ENCODE assay signal across 8 cellular contexts in genomic region chrX:119467842-119468185, GRCh38. TPM values are rescaled to one million over a fixed set of nuclear protein-coding genes. Genes with fewer than 3 reads are reported as not detected.
DNase-seq lines count a peak whose midpoint lies in the region; ATAC-seq and TF ChIP-seq lines count a peak whose summit lies in the region.

No MANE protein-coding gene starts in this region.

- peak overlapping the region in 2 of 3 experiments; percentile 81 to 91 for H3K27ac Mint-ChIP-seq in nephron

- H3K4me1 ChIP-seq in BLaER1 = peaks cover 8% of the 10 kb centered on the region
- peaks cover 10% of the 10 kb centered on the region for H3K4me1 ChIP-seq in Karpas-422 (ENCODE audit: low read length)

- H3K36me3 ChIP-seq in BLaER1 = peaks cover 23% of the 10 kb centered on the region
- peaks cover 17% of the 10 kb centered on the region; the same call in 1 of the 2 replicates for H3K36me3 ChIP-seq in Karpas-422 (ENCODE audit: insufficient read depth, low read length)

- ATAC-seq in GM18498 (IDR thresholded peaks at IDR 0.05; ENCODE audit: unreplicated experiment) = no peak

- DNase-seq in Karpas-422 = no peak
- DNase-seq in coronary artery (ENCODE audit: low spot score) = no peak
- DNase-seq in activated CD4-positive, CD25-positive, alpha-beta regulatory T cell (lab: John Stamatoyannopoulos, UW) = no peak
- DNase-seq in posterior cingulate gyrus = no peak
- DNase-seq in AG20443 (ENCODE audit: low spot score) = no peak

- H4K20me1 ChIP-seq in BLaER1 = peaks cover 20% of the 10 kb centered on the region
- peaks cover 11% of the 10 kb centered on the region for H4K20me1 ChIP-seq in Karpas-422 (ENCODE audit: insufficient read depth, low read depth, low read length)

- 0 out of 2 replicates have a peak, but pooled peaks cover 3% of the 10 kb centered on the region for H3K79me2 ChIP-seq in Karpas-422 (ENCODE audit: low read length)

- H2AFZ ChIP-seq in Karpas-422 (ENCODE audit: low read length) = 0 out of 2 replicates have a peak overlapping the region, but pooled peaks have one; percentile 42

- peaks cover 18% of the 10 kb centered on the region for H3K36me3 Mint-ChIP-seq in nephron (ENCODE audit: low read depth)

- intact Hi-C loops in posterior cingulate gyrus (cut with DNase I) = no loop called here

- peaks cover 10% of the 10 kb centered on the region for H3K9me3 ChIP-seq in BLaER1
- no peaks in the 10 kb centered on the region for H3K9me3 ChIP-seq in Karpas-422 (ENCODE audit: low read length)

- peak overlapping the region; percentile 78 for H3K4me3 ChIP-seq in BLaER1
- peak overlapping the region; percentile 90 for H3K4me3 ChIP-seq in Karpas-422 (ENCODE audit: low read length)
- H3K4me3 ChIP-seq in coronary artery = peak overlapping the region; percentile 82

- H3K27me3 ChIP-seq in BLaER1 = no peaks in the 10 kb centered on the region
- H3K27me3 ChIP-seq in Karpas-422 (ENCODE audit: low read length) = no peaks in the 10 kb centered on the region

- H3K4me2 ChIP-seq in BLaER1 = peak overlapping the region; percentile 60
- H3K4me2 ChIP-seq in Karpas-422 (ENCODE audit: low read depth, low read length, poor library complexity, severe bottlenecking) = peak overlapping the region; percentile 59

- peaks cover 3% of the 10 kb centered on the region for H3K9me3 Mint-ChIP-seq in nephron

- no peaks in the 10 kb centered on the region for H3K4me1 Mint-ChIP-seq in nephron

- H3K27me3 Mint-ChIP-seq in nephron (ENCODE audit: low read depth) = no peaks in the 10 kb centered on the region

- no peak for TF ChIP-seq CTCF in coronary artery (IDR thresholded peaks at IDR 0.05)
- TF ChIP-seq CTCF in nephron (IDR thresholded peaks at IDR 0.05; ENCODE audit: unreplicated experiment in 3 of 3) = no peak

- H3K9me2 ChIP-seq in Karpas-422 (replicated peaks; ENCODE audit: insufficient read depth, low read length) = no peaks in the 10 kb centered on the region

- H3K27ac ChIP-seq in BLaER1 (no peak overlapping the region), Karpas-422 (ENCODE audit: low read length) (no peak overlapping the region), coronary artery (peak overlapping the region; percentile 85 to 96)

- peak overlapping the region; percentile 88 to 92 (median 92) for H3K4me3 Mint-ChIP-seq in nephron

- H3K9ac ChIP-seq in BLaER1 (no peak overlapping the region), Karpas-422 (ENCODE audit: low read length) (peak overlapping the region; percentile 60)

RNA-seq across cellular contexts. Expression of gene SLC25A5, which starts 0.4 kb away (rescaled TPM):
- 364 and 450 TPM in 2 replicates for total RNA-seq in Karpas-422 (2014; rRNA removed; shearing (Covaris generic); ENCODE audit: low replicate concordance)

Comparison
In these comparisons a context has a peak if more than half of its experiments do, and no peak if none do; other contexts are left out.
1. H3K27ac ChIP-seq: peak in coronary artery (2 of 2); none in BLaER1 (single experiment) and Karpas-422 (single experiment).
2. Peak in every context shown above with its lines, with median percentiles within 50 percentile points of each other: H3K4me3 ChIP-seq.